ENCODE assay signal across 12 cellular contexts in the genomic region with DNA sequence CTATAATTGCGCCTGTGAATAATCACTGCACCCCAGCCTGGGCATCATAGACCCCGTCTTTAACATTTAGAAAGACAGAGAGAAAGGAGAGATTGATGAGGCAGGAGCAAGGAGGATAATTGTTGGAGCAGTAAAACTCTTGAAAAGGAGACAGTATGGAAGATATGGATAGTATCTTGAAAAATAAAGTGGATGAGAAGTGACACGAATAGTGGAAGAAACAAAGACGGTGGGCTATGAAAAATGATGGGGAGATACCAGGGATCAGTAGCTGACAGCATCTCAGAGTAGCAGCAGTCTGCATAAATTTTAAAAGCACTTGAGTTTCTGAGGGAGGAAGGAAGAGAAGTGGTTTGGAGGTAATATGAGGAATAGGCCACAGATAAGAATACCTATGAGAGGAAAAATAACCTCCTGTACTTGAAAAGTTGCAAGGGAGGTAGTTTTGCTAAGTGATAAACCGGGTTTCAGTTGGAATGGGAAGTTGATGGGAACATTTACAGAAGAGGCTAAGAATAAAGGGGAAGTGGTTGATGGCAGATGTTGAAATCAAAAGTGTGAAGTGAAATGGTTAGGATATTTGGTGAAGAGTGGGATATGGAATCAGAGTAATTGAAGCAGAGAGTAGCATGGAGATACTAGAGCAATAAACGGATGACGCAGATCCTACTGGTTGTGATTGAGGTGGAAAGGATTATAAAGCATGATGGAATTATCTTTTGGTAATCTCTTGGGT. TPM values are rescaled to one million over a fixed set of nuclear protein-coding genes. Genes with fewer than 3 reads are reported as not detected.
DNase-seq lines count a peak whose midpoint lies in the region; ATAC-seq and TF ChIP-seq lines count a peak whose summit lies in the region.
"Had no signal": no experiment of that assay in that cellular context is flagged by ENCODE, and none has a peak within 500 bp of the region (broad histone marks: within the 10 kb centered on the region; RNA-seq: fewer than 3 reads in every experiment).

No MANE protein-coding gene starts in this region.

- WGBS in HUES64: 91% methylated on average over 7 of the region's 7 CpGs

- no peaks in the 10 kb centered on the region for H3K9me3 Mint-ChIP-seq in CD4-positive, CD25-positive, alpha-beta regulatory T cell
- H3K9me3 Mint-ChIP-seq in WTC11: no peaks in the 10 kb centered on the region
- H3K9me3 Mint-ChIP-seq in naive thymus-derived CD4-positive, alpha-beta T cell: peaks cover 0 to 1% (median 0%) of the 10 kb centered on the region in 11 donors
- H3K9me3 Mint-ChIP-seq: effector memory CD8-positive, alpha-beta T cell had no signal

- no peak for ATAC-seq in CD4-positive, CD25-positive, alpha-beta regulatory T cell (ENCODE audit: low read depth in 2 of 2)
- ATAC-seq in WTC11: no peak
- ATAC-seq in naive thymus-derived CD4-positive, alpha-beta T cell: no peak
- ATAC-seq in GM21529 (IDR thresholded peaks at IDR 0.05; ENCODE audit: unreplicated experiment): no peak
- no peak for ATAC-seq in HG03095 (IDR thresholded peaks at IDR 0.05; ENCODE audit: unreplicated experiment)
- ATAC-seq: effector memory CD8-positive, alpha-beta T cell had no signal

- H3K4me3 Mint-ChIP-seq in CD4-positive, CD25-positive, alpha-beta regulatory T cell: peak overlapping the region; percentile 12 to 98 (median 51)
- peak overlapping the region; percentile 31 for H3K4me3 Mint-ChIP-seq in WTC11
- H3K4me3 Mint-ChIP-seq in naive thymus-derived CD4-positive, alpha-beta T cell: peak overlapping the region; percentile 15 to 99 (median 48)

- POLR2A ChIA-PET in WTC11 (lab: Charles Lee): interaction anchor here (1.9 to 2.5 kb wide), 2 partner anchors 24 to 72 kb away, joined by 5 to 6 read pairs; partner anchors contain the start of gene APPBP2
- POLR2A ChIA-PET in naive thymus-derived CD4-positive, alpha-beta T cell (lab: Charles Lee): interaction anchor here (0.7 to 2.0 kb wide), 2 partner anchors 29 to 79 kb away, joined by 3 to 11 read pairs; partner anchors contain the start of gene BCAS3

- H3K27ac ChIP-seq in CD4-positive, CD25-positive, alpha-beta regulatory T cell (ENCODE audit: insufficient read depth, low read length, poor library complexity, severe bottlenecking): no peak overlapping the region
- H3K27ac ChIP-seq in HUES64 (ENCODE audit: low read depth, low read length): no peak overlapping the region
- H3K27ac ChIP-seq in naive thymus-derived CD4-positive, alpha-beta T cell (ENCODE audit: low read depth, low read length): no peak overlapping the region

- no peaks in the 10 kb centered on the region for H3K36me3 Mint-ChIP-seq in CD4-positive, CD25-positive, alpha-beta regulatory T cell
- no peaks in the 10 kb centered on the region for H3K36me3 Mint-ChIP-seq in WTC11
- peaks cover 0 to 3% (median 0%) of the 10 kb centered on the region in 5 donors for H3K36me3 Mint-ChIP-seq in naive thymus-derived CD4-positive, alpha-beta T cell

- H3K27ac Mint-ChIP-seq in CD4-positive, CD25-positive, alpha-beta regulatory T cell: peak overlapping the region in 2 of 3 donors; percentile 12 to 15
- no peak overlapping the region; the same call in 1 of the 2 replicates for H3K27ac Mint-ChIP-seq in WTC11
- H3K27ac Mint-ChIP-seq in naive thymus-derived CD4-positive, alpha-beta T cell: peak overlapping the region in 6 of 9 donors; percentile 14 to 94 (median 66)

- no peaks in the 10 kb centered on the region for H3K36me3 ChIP-seq in CD4-positive, CD25-positive, alpha-beta regulatory T cell (ENCODE audit: control insufficient read depth, insufficient read depth, low read length)
- H3K36me3 ChIP-seq in HUES64 (ENCODE audit: insufficient read depth, low read length): no peaks in the 10 kb centered on the region
- H3K36me3 ChIP-seq in naive thymus-derived CD4-positive, alpha-beta T cell (ENCODE audit: control insufficient read depth in 2 of 3, insufficient read depth in 3 of 3, low read length in 3 of 3): peaks cover 0 to 8% (median 0%) of the 10 kb centered on the region in 3 experiments

- no peak for DNase-seq in CD4-positive, CD25-positive, alpha-beta regulatory T cell
- DNase-seq in WTC11 (ENCODE audit: low spot score) (no peak), cerebellum (ENCODE audit: low spot score) (no peak), inferior parietal cortex (ENCODE audit: extremely low spot score) (no peak)
- no peak for DNase-seq in naive thymus-derived CD4-positive, alpha-beta T cell
- DNase-seq: activated CD4-positive, alpha-beta T cell treated with anti-CD3 and anti-CD28 coated beads, Interleukin-2, amount 50 U/mL, for 1 hour; effector memory CD8-positive, alpha-beta T cell; NCI-H2081 treated with DMSO at 0.1 percent for 48 hours; stimulated activated CD8-positive, alpha-beta memory T cell treated with anti-CD3 and anti-CD28 coated beads, Interleukin-4, amount 100 ng/mL, for 48 hours had no signal

- intact Hi-C loops in naive thymus-derived CD4-positive, alpha-beta T cell (cut with micrococcal nuclease): loop anchor here in 1 of 2 donors (5.0 kb wide), 1 partner anchor 1329 kb away; the partner anchor contains the start of gene INTS2

- H3K4me1 Mint-ChIP-seq in CD4-positive, CD25-positive, alpha-beta regulatory T cell: peaks cover 17 to 31% (median 24%) of the 10 kb centered on the region in 4 donors
- H3K4me1 Mint-ChIP-seq in WTC11: peaks cover 18% of the 10 kb centered on the region
- peaks cover 23 to 39% (median 30%) of the 10 kb centered on the region in 7 donors for H3K4me1 Mint-ChIP-seq in naive thymus-derived CD4-positive, alpha-beta T cell

- TF ChIP-seq CTCF in WTC11 (IDR thresholded peaks at IDR 0.05): no peak

- peak overlapping the region; percentile 98; the same call in 1 of the 2 replicates for H3K9ac ChIP-seq in HUES64 (ENCODE audit: low read depth, low read length)

- no peak overlapping the region for H3K4me3 ChIP-seq in CD4-positive, CD25-positive, alpha-beta regulatory T cell (ENCODE audit: low read depth, low read length)
- H3K4me3 ChIP-seq in HUES64 (ENCODE audit: low read length): 0 out of 2 replicates have a peak overlapping the region, but pooled peaks have one; percentile 3
- H3K4me3 ChIP-seq in naive thymus-derived CD4-positive, alpha-beta T cell (ENCODE audit: low read length): no peak overlapping the region

- no peaks in the 10 kb centered on the region for H3K27me3 ChIP-seq in CD4-positive, CD25-positive, alpha-beta regulatory T cell (ENCODE audit: control insufficient read depth, insufficient read depth, low read length)
- no peaks in the 10 kb centered on the region for H3K27me3 ChIP-seq in HUES64 (ENCODE audit: insufficient read depth, low read length)
- H3K27me3 ChIP-seq in naive thymus-derived CD4-positive, alpha-beta T cell (ENCODE audit: control insufficient read depth in 2 of 2, insufficient read depth in 2 of 2, low read length in 2 of 2): no peaks in the 10 kb centered on the region

- CTCF ChIA-PET in WTC11 (lab: Charles Lee): interaction anchor here (1.2 to 4.0 kb wide), 3 partner anchors 7 to 40 kb away, joined by 3 to 20 read pairs (median 8); no protein-coding TSS in a partner anchor
- CTCF ChIA-PET in naive thymus-derived CD4-positive, alpha-beta T cell (lab: Charles Lee): no interaction called here

- peaks cover 4% of the 10 kb centered on the region for H3K27me3 Mint-ChIP-seq in CD4-positive, CD25-positive, alpha-beta regulatory T cell
- no peaks in the 10 kb centered on the region for H3K27me3 Mint-ChIP-seq in WTC11 (ENCODE audit: low read depth)
- H3K27me3 Mint-ChIP-seq in naive thymus-derived CD4-positive, alpha-beta T cell: no peaks in the 10 kb centered on the region
- H3K27me3 Mint-ChIP-seq: effector memory CD8-positive, alpha-beta T cell had no signal

- H3K9me3 ChIP-seq in CD4-positive, CD25-positive, alpha-beta regulatory T cell (ENCODE audit: control insufficient read depth in 2 of 2, low read length in 2 of 2): no peaks in the 10 kb centered on the region
- H3K9me3 ChIP-seq in HUES64 (ENCODE audit: insufficient read depth, low read depth, low read length): no peaks in the 10 kb centered on the region
- H3K9me3 ChIP-seq in naive thymus-derived CD4-positive, alpha-beta T cell (ENCODE audit: control insufficient read depth in 2 of 3, low read length in 3 of 3): no peaks in the 10 kb centered on the region

- H3K4me1 ChIP-seq in CD4-positive, CD25-positive, alpha-beta regulatory T cell (ENCODE audit: control insufficient read depth, insufficient read depth, low read length, poor library complexity, severe bottlenecking): peaks cover 31% of the 10 kb centered on the region
- H3K4me1 ChIP-seq in HUES64 (ENCODE audit: insufficient read depth, low read length): peaks cover 15% of the 10 kb centered on the region
- H3K4me1 ChIP-seq in naive thymus-derived CD4-positive, alpha-beta T cell (ENCODE audit: control insufficient read depth in 2 of 2, insufficient read depth in 2 of 2, low read length in 2 of 2): peaks cover 0 to 13% of the 10 kb centered on the region in 2 donors

TF ChIP-seq in WTC11, 78 proteins besides CTCF, POLR2A, EP300 and RAD21 (continues in another document):
- TF ChIP-seq NR1H2 (CRISPR knock-in tag; IDR thresholded peaks at IDR 0.05) (no peak), RELA (CRISPR knock-in tag; IDR thresholded peaks at IDR 0.05; ENCODE audit: borderline replicate concordance) (no peak), MLX (CRISPR knock-in tag; IDR thresholded peaks at IDR 0.05) (no peak), ZNF121 (CRISPR knock-in tag; IDR thresholded peaks at IDR 0.05) (no peak), PRRX2 (CRISPR knock-in tag; IDR thresholded peaks at IDR 0.05) (no peak), ZNF263 (CRISPR knock-in tag; IDR thresholded peaks at IDR 0.05; ENCODE audit: low read depth) (no peak)

RNA-seq across cellular contexts. Expression of gene PPM1D, which starts 1.8 kb away (rescaled TPM):
- 29.6 TPM for total RNA-seq in CD4-positive, CD25-positive, alpha-beta regulatory T cell
- 10 to 100 TPM in 3 of 4 donors, 1 to 10 TPM in 1; 9.5 to 15.5 (median 12.1) TPM for polyA plus RNA-seq in CD4-positive, CD25-positive, alpha-beta regulatory T cell
- 11.0 TPM for polyA plus RNA-seq in HUES64 (2013, experiment 1 of 2)
- 10.1 TPM for polyA plus RNA-seq in HUES64 (2013, experiment 2 of 2)
- total RNA-seq in WTC11 (2021): 16.5 to 20.4 TPM (median 17.0 TPM) in 3 replicates
- 10 to 100 TPM; 13.5 to 18.8 (median 17.7) TPM for total RNA-seq in naive thymus-derived CD4-positive, alpha-beta T cell
- polyA plus RNA-seq in naive thymus-derived CD4-positive, alpha-beta T cell: 10 to 100 TPM in 1 of 2 donors, 1 to 10 TPM in 1; 8.6 to 14.2 TPM
- total RNA-seq in cerebellum: 19.3 TPM
